In genomic region chr2:232423407-232423806, GRCh38 we compare ENCODE assay signal across 21 cellular contexts. TPM values are rescaled to one million over a fixed set of nuclear protein-coding genes. Genes with fewer than 3 reads are reported as not detected.
"Had no signal": no experiment of that assay in that cellular context is flagged by ENCODE, and none has a peak within 500 bp of the region (broad histone marks: within the 10 kb centered on the region; RNA-seq: fewer than 3 reads in every experiment).

No MANE protein-coding gene starts in this region.

RNA-seq across cellular contexts. Expression of gene ALPG, which starts 16.8 kb away (rescaled TPM):
- total RNA-seq: chondrocyte, endothelial cell of umbilical vein, epithelial cell of proximal tubule, esophagus muscularis mucosa, fibroblast of lung, foreskin keratinocyte, gastroesophageal sphincter, heart left ventricle, left ventricle myocardium superior, mononuclear cell, natural killer cell, occipital lobe, psoas muscle, renal cortical epithelial cell, right cardiac atrium, spleen, uterus had no signal
- polyA plus RNA-seq: endothelial cell of umbilical vein, fibroblast of lung, foreskin keratinocyte, heart left ventricle, neural cell, psoas muscle, right cardiac atrium, spleen had no signal

RNA-seq across cellular contexts. Expression of gene ALPI, which starts 32.5 kb away (rescaled TPM):
- total RNA-seq: chondrocyte, endothelial cell of umbilical vein, epithelial cell of proximal tubule, fibroblast of lung, foreskin keratinocyte, gastroesophageal sphincter, heart left ventricle, left ventricle myocardium superior, lower lobe of right lung, mononuclear cell, natural killer cell, occipital lobe, psoas muscle, renal cortical epithelial cell, right cardiac atrium, spleen, upper lobe of left lung, uterus had no signal
- polyA plus RNA-seq: endothelial cell of umbilical vein, fibroblast of lung, foreskin keratinocyte, heart left ventricle, neural cell, ovary, right cardiac atrium, spleen had no signal

RNA-seq across cellular contexts. Expression of gene ALPP, which starts 44.9 kb away (rescaled TPM):
- total RNA-seq: chondrocyte, endothelial cell of umbilical vein, epithelial cell of proximal tubule, fibroblast of lung, foreskin keratinocyte, gastroesophageal sphincter, heart left ventricle, left ventricle myocardium superior, mononuclear cell, occipital lobe, psoas muscle, renal cortical epithelial cell, right cardiac atrium, spleen had no signal
- polyA plus RNA-seq: endothelial cell of umbilical vein, fibroblast of lung, foreskin keratinocyte, heart left ventricle, neural cell, ovary, psoas muscle, right cardiac atrium, spleen had no signal
